22 cellular contexts compared by ENCODE assay signal in genomic region chr19:47002106-47002766, GRCh38. TPM values are rescaled to one million over a fixed set of nuclear protein-coding genes. Genes with fewer than 3 reads are reported as not detected.
DNase-seq lines count a peak whose midpoint lies in the region; ATAC-seq, FAIRE-seq and TF ChIP-seq lines count a peak whose summit lies in the region.
"Had no signal": no experiment of that assay in that cellular context is flagged by ENCODE, and none has a peak within 500 bp of the region (broad histone marks: within the 10 kb centered on the region; RNA-seq: fewer than 3 reads in every experiment).

No MANE protein-coding gene starts in this region.

- H4K20me1 ChIP-seq in K562 (replicated peaks; ENCODE audit: control insufficient read depth, insufficient read depth, low read length) = no peaks in the 10 kb centered on the region

- POLR2A ChIA-PET in K562 (lab: Yijun Ruan, JAX) = interaction anchor here (0.6 to 1.0 kb wide), 4 partner anchors 10 to 288 kb away, joined by 3 to 4 read pairs (median 3); no protein-coding TSS in a partner anchor

- H3K4me1 ChIP-seq in cardiac muscle cell (ENCODE audit: low read depth) = no peaks in the 10 kb centered on the region
- H3K4me1 ChIP-seq in K562 (replicated peaks in 1 of 2; ENCODE audit: control insufficient read depth in 2 of 2, insufficient read depth in 2 of 2, low read length in 2 of 2) = peaks cover 5 to 24% of the 10 kb centered on the region in 2 experiments
- H3K4me1 ChIP-seq: testis had no signal

- intact Hi-C loops in Right ventricle myocardium inferior (cut with DNase I) = no loop called here
- intact Hi-C loops in K562 (cut with micrococcal nuclease) = no loop called here
- intact Hi-C loops in Calu3 (cut with micrococcal nuclease; ENCODE audit: unreplicated experiment) = no loop called here

- no peaks in the 10 kb centered on the region for H3K36me3 ChIP-seq in cardiac muscle cell
- H3K36me3 ChIP-seq in K562 (ENCODE audit: control insufficient read depth, insufficient read depth, low read length) = peaks cover 23% of the 10 kb centered on the region; the same call in 2 of the 3 replicates

- no peaks in the 10 kb centered on the region for H3K4me1 Mint-ChIP-seq in Calu3 (ENCODE audit: low read depth, unreplicated experiment)

- no peak overlapping the region for H3K4me2 ChIP-seq in K562 (ENCODE audit: insufficient read depth, low read length)

- TF ChIP-seq CTCF in cardiac muscle cell (IDR thresholded peaks at IDR 0.05; ENCODE audit: low read depth, low read length) (peak; percentile 4), K562 (IDR thresholded peaks at IDR 0.05 in 2 of 3, conservative IDR thresholded peaks at IDR 0.05 in 1 of 3; ENCODE audit: insufficient read depth in 2 of 3, low read depth in 1 of 3, low read length in 3 of 3) (0 out of 6 replicates have a peak, but pooled peaks of 1 of the 3 experiments have one; percentile 9), Calu3 (IDR thresholded peaks at IDR 0.05; ENCODE audit: unreplicated experiment) (no peak)

- ATAC-seq in Right ventricle myocardium inferior (no peak), K562 (no peak), left lobe of liver (peak; percentile 65), HG02759 (IDR thresholded peaks at IDR 0.05; ENCODE audit: unreplicated experiment) (no peak), HG03025 (IDR thresholded peaks at IDR 0.05; ENCODE audit: low FRiP score, unreplicated experiment) (no peak)

- no peaks in the 10 kb centered on the region for H3K9me3 ChIP-seq in cardiac muscle cell (ENCODE audit: low read depth)
- no peaks in the 10 kb centered on the region for H3K9me3 ChIP-seq in K562 (replicated peaks; ENCODE audit: control insufficient read depth, insufficient read depth, low read depth, low read length)
- H3K9me3 ChIP-seq: testis had no signal

- no peak for TF ChIP-seq RAD21 in K562 (CRISPR knock-in tag; conservative IDR thresholded peaks at IDR 0.05 in 1 of 2, IDR thresholded peaks at IDR 0.05 in 1 of 2)

- no peak for FAIRE-seq in K562 (lab: Jason Lieb, UNC)

- H3K9me3 Mint-ChIP-seq in Calu3 (ENCODE audit: low read depth, unreplicated experiment) = no peaks in the 10 kb centered on the region
- H3K9me3 Mint-ChIP-seq: CD4-positive, alpha-beta T cell; natural killer cell treated with Interleukin-12 subunit alpha and Interleukin-12 subunit beta and Interleukin-15 and Interleukin-18, amount 100 ng/mL, for 72 hours; T-helper 2 cell treated with Interferon-gamma antibody and Interleukin-4, amounts not matched to agents 5 μg/mL and 100 μg/mL, for 36 hours had no signal

- no peak overlapping the region for H3K9ac ChIP-seq in K562 (ENCODE audit: insufficient read depth in 1 of 2, low read depth in 2 of 2, low read length in 2 of 2)

- in situ Hi-C loops in K562 (cut with MboI) = no loop called here

- no peak for DNase-seq in cardiac muscle cell (ENCODE audit: low read depth in 1 of 2, low spot score in 1 of 2)
- no peak for DNase-seq in Right ventricle myocardium inferior (ENCODE audit: missing footprints)
- DNase-seq in K562 (ENCODE audit: extremely low read depth in 1 of 4, low spot score in 3 of 4) = no peak
- no peak for DNase-seq in left lobe of liver (ENCODE audit: low spot score)
- no peak for DNase-seq in ecto neural progenitor cell (ENCODE audit: low spot score)
- no peak for DNase-seq in Calu3
- DNase-seq: activated CD4-positive, alpha-beta T cell treated with anti-CD3 and anti-CD28 coated beads for 1 hour; activated gamma-delta T cell treated with Interleukin-2 at 50 U/mL for 16 hours; CD4-positive, alpha-beta T cell; DND-41; effector memory CD4-positive, alpha-beta T cell; IMR-90; islet precursor cell; NCI-H1930; spleen; stimulated activated CD8-positive, alpha-beta memory T cell treated with anti-CD3 and anti-CD28 coated beads, Interleukin-4, amount 100 ng/mL, for 48 hours; testis had no signal

- no peak overlapping the region for H3K27ac Mint-ChIP-seq in Calu3 (ENCODE audit: unreplicated experiment)
- H3K27ac Mint-ChIP-seq: CD4-positive, alpha-beta T cell; natural killer cell treated with Interleukin-12 subunit alpha and Interleukin-12 subunit beta and Interleukin-15 and Interleukin-18, amount 100 ng/mL, for 72 hours; T-helper 2 cell treated with Interferon-gamma antibody and Interleukin-4, amounts not matched to agents 5 μg/mL and 100 μg/mL, for 36 hours had no signal

- H3K27me3 ChIP-seq in cardiac muscle cell (no peaks in the 10 kb centered on the region), K562 (ENCODE audit: control insufficient read depth in 2 of 2, insufficient read depth in 2 of 2, low read length in 2 of 2) (no peaks in the 10 kb centered on the region)
- H3K27me3 ChIP-seq: testis had no signal

- H3K27me3 Mint-ChIP-seq in Calu3 (ENCODE audit: unreplicated experiment) = no peaks in the 10 kb centered on the region
- H3K27me3 Mint-ChIP-seq: CD4-positive, alpha-beta T cell had no signal

- H3K27ac ChIP-seq in cardiac muscle cell (no peak overlapping the region), K562 (ENCODE audit: extremely low read depth, low read depth, low read length) (no peak overlapping the region)
- H3K27ac ChIP-seq: spleen, testis had no signal

- no peak for TF ChIP-seq POLR2A in K562 (conservative IDR thresholded peaks at IDR 0.05)

- H2AFZ ChIP-seq in K562 (ENCODE audit: low read depth, low read length) = no peak overlapping the region

- no peak overlapping the region for H3K4me3 Mint-ChIP-seq in Calu3 (ENCODE audit: low read depth, unreplicated experiment)
- H3K4me3 Mint-ChIP-seq: CD4-positive, alpha-beta T cell; natural killer cell treated with Interleukin-12 subunit alpha and Interleukin-12 subunit beta and Interleukin-15 and Interleukin-18, amount 100 ng/mL, for 72 hours; T-helper 2 cell treated with Interferon-gamma antibody and Interleukin-4, amounts not matched to agents 5 μg/mL and 100 μg/mL, for 36 hours had no signal

- CTCF ChIA-PET in K562 (lab: Yijun Ruan, JAX; ENCODE audit: low intra/inter-chr PET ratio) (interaction anchor here (0.7 kb wide), 1 partner anchor 177 kb away, joined by 3 read pairs; no protein-coding TSS in a partner anchor), Calu3 (lab: Charles Lee) (interaction anchor here (0.6 to 1.0 kb wide), 2 partner anchors 46 to 153 kb away, joined by 3 to 10 read pairs; partner anchors contain the start of gene TMEM160)

- H3K4me3 ChIP-seq in cardiac muscle cell (no peak overlapping the region), K562 (no peak overlapping the region)
- H3K4me3 ChIP-seq: spleen, testis had no signal

- no peaks in the 10 kb centered on the region for H3K79me2 ChIP-seq in K562 (ENCODE audit: control insufficient read depth, insufficient read depth, low read length)

- TF ChIP-seq EP300 in K562 (IDR thresholded peaks at IDR 0.05; ENCODE audit: low read length) = no peak

- H3K9me1 ChIP-seq in K562 (ENCODE audit: control insufficient read depth, insufficient read depth, low read length) = no peaks in the 10 kb centered on the region

- WGBS in K562 (ENCODE audit: insufficient coverage, low coverage, missing lambda C conversion rate) = 65% methylated on average over 21 of the region's 23 CpGs

- TSS peak; percentile 36 for BruUV-seq in K562 (replicated peaks; lab: Mats Ljungman, UMichigan)
- no TSS peak for BruUV-seq in Calu3 (replicated peaks; lab: Mats Ljungman, UMichigan)

- peaks cover 56% of the 10 kb centered on the region for H3K36me3 Mint-ChIP-seq in Calu3 (ENCODE audit: insufficient read depth, unreplicated experiment)
- H3K36me3 Mint-ChIP-seq: natural killer cell treated with Interleukin-12 subunit alpha and Interleukin-12 subunit beta and Interleukin-15 and Interleukin-18, amount 100 ng/mL, for 72 hours had no signal

RNA-seq across cellular contexts. Expression of gene NPAS1, which starts 17.4 kb away (rescaled TPM):
- total RNA-seq in cardiac muscle cell (1.9 and 2.9 TPM in 2 replicates), Right ventricle myocardium inferior (not detected), K562 (2014; rRNA removed) (1.2 and 2.0 TPM in 2 replicates), K562 (2014; rRNA removed; fragmentation: Illumina TruSeq; extraction: Trizol) (0.13 and 0.58 TPM in 2 replicates), K562 (2015; rRNA removed; fragmentation: Illumina TruSeq; extraction: Trizol) (2.5 and 2.9 TPM in 2 replicates), K562 (2021) (5.2 and 5.3 TPM in 2 replicates), left lobe of liver (0.08 TPM), Calu3 (2022) (1.2 and 2.9 TPM in 2 replicates)
- polyA plus RNA-seq in cardiac muscle cell (8.4 and 12.5 TPM in 2 replicates), K562 (2011; rRNA removed) (1.6 and 2.4 TPM in 2 replicates), K562 (2014; fragmentation: Illumina TruSeq; extraction: Trizol) (1.2 and 3.2 TPM in 2 replicates), K562 (2014; fragmentation: Nextera tagmentation; extraction: Ambion mirVana) (not detected), K562 (2014; rRNA removed) (3.0 and 4.6 TPM in 2 replicates)
- 1.2 and 8.1 TPM in 2 replicates for total RNA-seq in K562 (2011; cell fraction: chromatin; rRNA removed; ENCODE audit: low replicate concordance)
- 4.9 and 6.5 TPM in 2 replicates for total RNA-seq in K562 (2011; cell fraction: nucleolus; rRNA removed)
- 2.3 and 3.4 TPM in 2 replicates for total RNA-seq in K562 (2011; cell fraction: nucleoplasm; rRNA removed)
- 3.2 and 9.4 TPM in 2 replicates for polyA plus RNA-seq in K562 (2011; cell fraction: cytosol; rRNA removed)
- 6.0 and 12.1 TPM in 2 replicates for polyA plus RNA-seq in K562 (2011; cell fraction: nucleus; rRNA removed)
- polyA plus RNA-seq in K562 (2012) = 6.3 and 16.7 TPM in 2 replicates
- polyA minus RNA-seq in K562 (2011; rRNA and poly(A)+ RNA removed) = 0.39 and 0.77 TPM in 2 replicates
- polyA minus RNA-seq in K562 (2011; cell fraction: cytosol; rRNA and poly(A)+ RNA removed) = 2.5 and 3.5 TPM in 2 replicates
- 2.0 and 2.9 TPM in 2 replicates for polyA minus RNA-seq in K562 (2011; cell fraction: nucleus; rRNA and poly(A)+ RNA removed)
- total RNA-seq: mesenteric fat pad; natural killer cell treated with Interleukin-12 subunit alpha and Interleukin-12 subunit beta and Interleukin-15 and Interleukin-18, amount 100 ng/mL, for 72 hours had no signal

RNA-seq across cellular contexts. Expression of gene TMEM160, which starts 46.2 kb away (rescaled TPM):
- 62.7 and 64.5 TPM in 2 replicates for total RNA-seq in cardiac muscle cell
- 123 and 129 TPM in 2 replicates for polyA plus RNA-seq in cardiac muscle cell
- 27.7 TPM for total RNA-seq in Right ventricle myocardium inferior
- 1.5 and 6.1 TPM in 2 replicates for total RNA-seq in K562 (2011; cell fraction: chromatin; rRNA removed; ENCODE audit: low replicate concordance)
- 30.7 and 31.5 TPM in 2 replicates for total RNA-seq in K562 (2011; cell fraction: nucleolus; rRNA removed)
- total RNA-seq in K562 (2011; cell fraction: nucleoplasm; rRNA removed) = 10.5 and 11.2 TPM in 2 replicates
- total RNA-seq in K562 (2014; rRNA removed) = 95.2 and 166 TPM in 2 replicates
- total RNA-seq in K562 (2014; rRNA removed; fragmentation: Illumina TruSeq; extraction: Trizol) = 0.64 and 2.4 TPM in 2 replicates
- 2.4 and 4.4 TPM in 2 replicates for total RNA-seq in K562 (2015; rRNA removed; fragmentation: Illumina TruSeq; extraction: Trizol)
- 77.6 and 79.5 TPM in 2 replicates for total RNA-seq in K562 (2021)
- 8.7 and 14.0 TPM in 2 replicates for polyA plus RNA-seq in K562 (2011; rRNA removed)
- 44.0 and 160 TPM in 2 replicates for polyA plus RNA-seq in K562 (2011; cell fraction: cytosol; rRNA removed)
- polyA plus RNA-seq in K562 (2011; cell fraction: nucleus; rRNA removed) = 12.9 and 22.9 TPM in 2 replicates
- 30.2 and 35.3 TPM in 2 replicates for polyA plus RNA-seq in K562 (2012)
- polyA plus RNA-seq in K562 (2014; fragmentation: Illumina TruSeq; extraction: Trizol) = 1.4 TPM in 1 of 2 replicates, not detected in the other
- polyA plus RNA-seq in K562 (2014; fragmentation: Nextera tagmentation; extraction: Ambion mirVana) = under 1 TPM; 0.10 to 0.25 TPM
- polyA plus RNA-seq in K562 (2014; rRNA removed) = 85.9 and 90.7 TPM in 2 replicates
- polyA minus RNA-seq in K562 (2011; rRNA and poly(A)+ RNA removed) = 0.69 and 0.74 TPM in 2 replicates
- 9.9 and 19.5 TPM in 2 replicates for polyA minus RNA-seq in K562 (2011; cell fraction: cytosol; rRNA and poly(A)+ RNA removed)
- 7.0 and 7.9 TPM in 2 replicates for polyA minus RNA-seq in K562 (2011; cell fraction: nucleus; rRNA and poly(A)+ RNA removed)
- 19.2 TPM for total RNA-seq in left lobe of liver
- 55.7 and 61.5 TPM in 2 replicates for total RNA-seq in Calu3 (2022)
